Comparison of ENCODE assay signal across 1 cellular context in the genomic region with DNA sequence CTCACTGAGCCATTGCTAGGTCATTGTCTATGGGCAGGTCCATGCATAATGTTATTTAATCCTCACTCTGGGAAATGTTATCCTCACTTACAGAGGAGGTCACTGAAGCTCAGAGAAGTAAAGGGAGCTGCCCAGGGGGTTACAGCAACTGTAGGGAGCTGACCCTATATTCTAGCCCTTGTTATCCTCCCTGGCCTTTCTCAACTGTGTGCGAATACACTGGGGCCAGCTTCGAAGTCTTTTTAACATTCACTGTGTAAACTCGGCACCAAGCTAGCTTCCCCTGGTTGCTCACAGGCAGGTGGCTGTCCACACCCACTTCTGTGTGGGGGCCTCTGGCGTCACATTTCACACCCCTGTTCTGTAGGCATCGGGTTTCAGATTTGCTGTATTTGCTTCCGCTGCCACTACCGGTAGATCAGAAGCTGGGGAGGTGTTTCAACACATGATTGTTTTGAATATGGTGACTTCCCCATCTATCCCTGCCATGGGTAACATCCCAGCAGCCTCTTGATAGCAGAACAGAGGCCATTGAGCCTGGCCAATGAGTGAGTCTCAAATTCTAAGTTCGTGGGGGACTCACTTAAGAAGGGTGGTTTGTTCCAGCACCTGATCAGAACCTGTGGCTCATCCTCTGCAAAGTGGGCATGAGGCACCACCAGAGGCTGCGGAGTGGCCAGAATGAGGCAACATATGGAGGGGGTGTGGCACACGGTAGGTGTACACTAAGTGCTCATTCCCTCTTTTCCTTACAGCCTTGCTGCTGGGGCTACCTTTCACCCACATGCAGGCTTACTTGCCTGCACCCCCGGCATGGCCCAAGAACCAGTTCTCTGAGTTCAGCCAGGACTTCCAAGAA.
A peak's percentile ranks its signal among the peaks of the same experiment; 100 is the strongest.
TF ChIP-seq lines count a peak whose summit lies in the region.

No MANE protein-coding gene starts in this region.

TF ChIP-seq in K562, 482 proteins besides CTCF, POLR2A, EP300 and RAD21 (continued from another document and continues in another):
- 0 out of 2 replicates have a peak, but pooled peaks have one; percentile 35 for TF ChIP-seq ZNF175 (CRISPR knock-in tag; IDR thresholded peaks at IDR 0.05; ENCODE audit: low read depth)
- TF ChIP-seq PTBP1 (IDR thresholded peaks at IDR 0.05; ENCODE audit: low read depth, low read length): no peak
- TF ChIP-seq JUND (IDR thresholded peaks at IDR 0.05; ENCODE audit: borderline replicate concordance, low read depth, low read length): peak; percentile 56
- no peak for TF ChIP-seq JUND (tag; IDR thresholded peaks at IDR 0.05; ENCODE audit: borderline replicate concordance, low read depth, low read length)
- TF ChIP-seq SMARCE1 (IDR thresholded peaks at IDR 0.05): 0 out of 2 replicates have a peak, but pooled peaks have one; percentile 12
- TF ChIP-seq RUNX1 (IDR thresholded peaks at IDR 0.05; ENCODE audit: low read depth): no peak
- TF ChIP-seq DDX20 (tag; IDR thresholded peaks at IDR 0.05; ENCODE audit: low read depth): peak; percentile 74
- TF ChIP-seq ZNF586 (CRISPR knock-in tag; conservative IDR thresholded peaks at IDR 0.05): 0 out of 2 replicates have a peak, but pooled peaks have one; percentile 49
- TF ChIP-seq, protein P1, sequence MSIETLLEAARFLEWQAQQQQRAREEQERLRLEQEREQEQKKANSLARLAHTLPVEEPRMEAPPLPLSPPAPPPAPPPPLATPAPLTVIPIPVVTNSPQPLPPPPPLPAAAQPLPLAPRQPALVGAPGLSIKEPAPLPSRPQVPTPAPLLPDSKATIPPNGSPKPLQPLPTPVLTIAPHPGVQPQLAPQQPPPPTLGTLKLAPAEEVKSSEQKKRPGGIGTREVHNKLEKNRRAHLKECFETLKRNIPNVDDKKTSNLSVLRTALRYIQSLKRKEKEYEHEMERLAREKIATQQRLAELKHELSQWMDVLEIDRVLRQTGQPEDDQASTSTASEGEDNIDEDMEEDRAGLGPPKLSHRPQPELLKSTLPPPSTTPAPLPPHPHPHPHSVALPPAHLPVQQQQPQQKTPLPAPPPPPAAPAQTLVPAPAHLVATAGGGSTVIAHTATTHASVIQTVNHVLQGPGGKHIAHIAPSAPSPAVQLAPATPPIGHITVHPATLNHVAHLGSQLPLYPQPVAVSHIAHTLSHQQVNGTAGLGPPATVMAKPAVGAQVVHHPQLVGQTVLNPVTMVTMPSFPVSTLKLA (conservative IDR thresholded peaks at IDR 0.05): no peak
- no peak for TF ChIP-seq SIN3B (IDR thresholded peaks at IDR 0.05; ENCODE audit: low read depth)
- TF ChIP-seq ZNF124 (CRISPR knock-in tag; IDR thresholded peaks at IDR 0.05): no peak
- TF ChIP-seq ZNF436 (CRISPR knock-in tag; IDR thresholded peaks at IDR 0.05): no peak
- TF ChIP-seq RNF2 (IDR thresholded peaks at IDR 0.05): peak; percentile 57; the same call in 1 of the 2 replicates
- TF ChIP-seq, protein P2, sequence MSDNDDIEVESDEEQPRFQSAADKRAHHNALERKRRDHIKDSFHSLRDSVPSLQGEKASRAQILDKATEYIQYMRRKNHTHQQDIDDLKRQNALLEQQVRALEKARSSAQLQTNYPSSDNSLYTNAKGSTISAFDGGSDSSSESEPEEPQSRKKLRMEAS (CRISPR knock-in tag; IDR thresholded peaks at IDR 0.05): peak; percentile 65; the same call in 1 of the 2 replicates
- no peak for TF ChIP-seq MXI1 (IDR thresholded peaks at IDR 0.05; ENCODE audit: low read depth, low read length)
- TF ChIP-seq CREM (IDR thresholded peaks at IDR 0.05; ENCODE audit: low read depth): peak; percentile 77
- TF ChIP-seq, protein P3, sequence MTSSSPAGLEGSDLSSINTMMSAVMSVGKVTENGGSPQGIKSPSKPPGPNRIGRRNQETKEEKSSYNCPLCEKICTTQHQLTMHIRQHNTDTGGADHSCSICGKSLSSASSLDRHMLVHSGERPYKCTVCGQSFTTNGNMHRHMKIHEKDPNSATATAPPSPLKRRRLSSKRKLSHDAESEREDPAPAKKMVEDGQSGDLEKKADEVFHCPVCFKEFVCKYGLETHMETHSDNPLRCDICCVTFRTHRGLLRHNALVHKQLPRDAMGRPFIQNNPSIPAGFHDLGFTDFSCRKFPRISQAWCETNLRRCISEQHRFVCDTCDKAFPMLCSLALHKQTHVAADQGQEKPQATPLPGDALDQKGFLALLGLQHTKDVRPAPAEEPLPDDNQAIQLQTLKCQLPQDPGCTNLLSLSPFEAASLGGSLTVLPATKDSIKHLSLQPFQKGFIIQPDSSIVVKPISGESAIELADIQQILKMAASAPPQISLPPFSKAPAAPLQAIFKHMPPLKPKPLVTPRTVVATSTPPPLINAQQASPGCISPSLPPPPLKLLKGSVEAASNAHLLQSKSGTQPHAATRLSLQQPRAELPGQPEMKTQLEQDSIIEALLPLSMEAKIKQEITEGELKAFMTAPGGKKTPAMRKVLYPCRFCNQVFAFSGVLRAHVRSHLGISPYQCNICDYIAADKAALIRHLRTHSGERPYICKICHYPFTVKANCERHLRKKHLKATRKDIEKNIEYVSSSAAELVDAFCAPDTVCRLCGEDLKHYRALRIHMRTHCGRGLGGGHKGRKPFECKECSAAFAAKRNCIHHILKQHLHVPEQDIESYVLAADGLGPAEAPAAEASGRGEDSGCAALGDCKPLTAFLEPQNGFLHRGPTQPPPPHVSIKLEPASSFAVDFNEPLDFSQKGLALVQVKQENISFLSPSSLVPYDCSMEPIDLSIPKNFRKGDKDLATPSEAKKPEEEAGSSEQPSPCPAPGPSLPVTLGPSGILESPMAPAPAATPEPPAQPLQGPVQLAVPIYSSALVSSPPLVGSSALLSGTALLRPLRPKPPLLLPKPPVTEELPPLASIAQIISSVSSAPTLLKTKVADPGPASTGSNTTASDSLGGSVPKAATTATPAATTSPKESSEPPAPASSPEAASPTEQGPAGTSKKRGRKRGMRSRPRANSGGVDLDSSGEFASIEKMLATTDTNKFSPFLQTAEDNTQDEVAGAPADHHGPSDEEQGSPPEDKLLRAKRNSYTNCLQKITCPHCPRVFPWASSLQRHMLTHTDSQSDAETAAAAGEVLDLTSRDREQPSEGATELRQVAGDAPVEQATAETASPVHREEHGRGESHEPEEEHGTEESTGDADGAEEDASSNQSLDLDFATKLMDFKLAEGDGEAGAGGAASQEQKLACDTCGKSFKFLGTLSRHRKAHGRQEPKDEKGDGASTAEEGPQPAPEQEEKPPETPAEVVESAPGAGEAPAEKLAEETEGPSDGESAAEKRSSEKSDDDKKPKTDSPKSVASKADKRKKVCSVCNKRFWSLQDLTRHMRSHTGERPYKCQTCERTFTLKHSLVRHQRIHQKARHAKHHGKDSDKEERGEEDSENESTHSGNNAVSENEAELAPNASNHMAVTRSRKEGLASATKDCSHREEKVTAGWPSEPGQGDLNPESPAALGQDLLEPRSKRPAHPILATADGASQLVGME (CRISPR knock-in tag; IDR thresholded peaks at IDR 0.05): 0 out of 2 replicates have a peak, but pooled peaks have one; percentile 55
- TF ChIP-seq CBFA2T3 (IDR thresholded peaks at IDR 0.05): no peak
- TF ChIP-seq ZNF778 (CRISPR knock-in tag; IDR thresholded peaks at IDR 0.05): no peak
- no peak for TF ChIP-seq ATF1 (CRISPR knock-in tag; IDR thresholded peaks at IDR 0.05)
- TF ChIP-seq ATF1 (tag; IDR thresholded peaks at IDR 0.05): peak; percentile 69
- TF ChIP-seq CBX8 (IDR thresholded peaks at IDR 0.05; ENCODE audit: borderline replicate concordance, extremely low read depth, low read depth, low read length, poor library complexity, severe bottlenecking): no peak
- TF ChIP-seq NR2C2 (CRISPR knock-in tag; IDR thresholded peaks at IDR 0.05): no peak
- peak; percentile 69; the same call in 1 of the 2 replicates for TF ChIP-seq NR2C2 (tag; IDR thresholded peaks at IDR 0.05)
- TF ChIP-seq, protein P4, sequence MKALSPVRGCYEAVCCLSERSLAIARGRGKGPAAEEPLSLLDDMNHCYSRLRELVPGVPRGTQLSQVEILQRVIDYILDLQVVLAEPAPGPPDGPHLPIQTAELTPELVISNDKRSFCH (CRISPR knock-in tag; IDR thresholded peaks at IDR 0.05): no peak; the same call in 1 of the 2 replicates
- TF ChIP-seq, protein P4 (tag; IDR thresholded peaks at IDR 0.05): peak; percentile 82
- TF ChIP-seq, protein P5, sequence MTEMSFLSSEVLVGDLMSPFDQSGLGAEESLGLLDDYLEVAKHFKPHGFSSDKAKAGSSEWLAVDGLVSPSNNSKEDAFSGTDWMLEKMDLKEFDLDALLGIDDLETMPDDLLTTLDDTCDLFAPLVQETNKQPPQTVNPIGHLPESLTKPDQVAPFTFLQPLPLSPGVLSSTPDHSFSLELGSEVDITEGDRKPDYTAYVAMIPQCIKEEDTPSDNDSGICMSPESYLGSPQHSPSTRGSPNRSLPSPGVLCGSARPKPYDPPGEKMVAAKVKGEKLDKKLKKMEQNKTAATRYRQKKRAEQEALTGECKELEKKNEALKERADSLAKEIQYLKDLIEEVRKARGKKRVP (CRISPR knock-in tag; IDR thresholded peaks at IDR 0.05): peak; percentile 47; the same call in 1 of the 2 replicates
- peak; percentile 78 for TF ChIP-seq PTRF (tag; IDR thresholded peaks at IDR 0.05)
- TF ChIP-seq ZNF431 (CRISPR knock-in tag; IDR thresholded peaks at IDR 0.05): no peak
- TF ChIP-seq, protein P6, sequence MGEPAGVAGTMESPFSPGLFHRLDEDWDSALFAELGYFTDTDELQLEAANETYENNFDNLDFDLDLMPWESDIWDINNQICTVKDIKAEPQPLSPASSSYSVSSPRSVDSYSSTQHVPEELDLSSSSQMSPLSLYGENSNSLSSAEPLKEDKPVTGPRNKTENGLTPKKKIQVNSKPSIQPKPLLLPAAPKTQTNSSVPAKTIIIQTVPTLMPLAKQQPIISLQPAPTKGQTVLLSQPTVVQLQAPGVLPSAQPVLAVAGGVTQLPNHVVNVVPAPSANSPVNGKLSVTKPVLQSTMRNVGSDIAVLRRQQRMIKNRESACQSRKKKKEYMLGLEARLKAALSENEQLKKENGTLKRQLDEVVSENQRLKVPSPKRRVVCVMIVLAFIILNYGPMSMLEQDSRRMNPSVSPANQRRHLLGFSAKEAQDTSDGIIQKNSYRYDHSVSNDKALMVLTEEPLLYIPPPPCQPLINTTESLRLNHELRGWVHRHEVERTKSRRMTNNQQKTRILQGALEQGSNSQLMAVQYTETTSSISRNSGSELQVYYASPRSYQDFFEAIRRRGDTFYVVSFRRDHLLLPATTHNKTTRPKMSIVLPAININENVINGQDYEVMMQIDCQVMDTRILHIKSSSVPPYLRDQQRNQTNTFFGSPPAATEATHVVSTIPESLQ (CRISPR knock-in tag; IDR thresholded peaks at IDR 0.05): no peak
- TF ChIP-seq L3MBTL2 (IDR thresholded peaks at IDR 0.05): peak; percentile 92
- TF ChIP-seq DMBX1 (CRISPR knock-in tag; IDR thresholded peaks at IDR 0.05; ENCODE audit: borderline replicate concordance): peak; percentile 84
- TF ChIP-seq MECOM (CRISPR knock-in tag; IDR thresholded peaks at IDR 0.05): 0 out of 2 replicates have a peak, but pooled peaks have one; percentile 36
- TF ChIP-seq MIER1 (IDR thresholded peaks at IDR 0.05; ENCODE audit: low read depth): no peak
- TF ChIP-seq, protein P7, sequence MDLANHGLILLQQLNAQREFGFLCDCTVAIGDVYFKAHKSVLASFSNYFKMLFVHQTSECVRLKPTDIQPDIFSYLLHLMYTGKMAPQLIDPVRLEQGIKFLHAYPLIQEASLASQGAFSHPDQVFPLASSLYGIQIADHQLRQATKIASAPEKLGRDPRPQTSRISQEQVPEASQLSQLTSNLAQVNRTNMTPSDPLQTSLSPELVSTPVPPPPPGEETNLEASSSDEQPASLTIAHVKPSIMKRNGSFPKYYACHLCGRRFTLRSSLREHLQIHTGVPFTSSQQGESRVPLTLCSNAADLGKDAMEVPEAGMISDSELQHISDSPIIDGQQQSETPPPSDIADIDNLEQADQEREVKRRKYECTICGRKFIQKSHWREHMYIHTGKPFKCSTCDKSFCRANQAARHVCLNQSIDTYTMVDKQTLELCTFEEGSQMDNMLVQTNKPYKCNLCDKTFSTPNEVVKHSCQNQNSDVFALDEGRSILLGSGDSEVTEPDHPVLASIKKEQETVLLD (IDR thresholded peaks at IDR 0.05): no peak
- TF ChIP-seq ZNF239 (CRISPR knock-in tag; IDR thresholded peaks at IDR 0.05): peak; percentile 66; the same call in 1 of the 2 replicates
- TF ChIP-seq, protein P8, sequence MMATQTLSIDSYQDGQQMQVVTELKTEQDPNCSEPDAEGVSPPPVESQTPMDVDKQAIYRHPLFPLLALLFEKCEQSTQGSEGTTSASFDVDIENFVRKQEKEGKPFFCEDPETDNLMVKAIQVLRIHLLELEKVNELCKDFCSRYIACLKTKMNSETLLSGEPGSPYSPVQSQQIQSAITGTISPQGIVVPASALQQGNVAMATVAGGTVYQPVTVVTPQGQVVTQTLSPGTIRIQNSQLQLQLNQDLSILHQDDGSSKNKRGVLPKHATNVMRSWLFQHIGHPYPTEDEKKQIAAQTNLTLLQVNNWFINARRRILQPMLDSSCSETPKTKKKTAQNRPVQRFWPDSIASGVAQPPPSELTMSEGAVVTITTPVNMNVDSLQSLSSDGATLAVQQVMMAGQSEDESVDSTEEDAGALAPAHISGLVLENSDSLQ (IDR thresholded peaks at IDR 0.05): no peak
- TF ChIP-seq ETV1 (tag; conservative IDR thresholded peaks at IDR 0.05; ENCODE audit: low read depth): peak; percentile 41; the same call in 1 of the 2 replicates
- TF ChIP-seq, protein P9, sequence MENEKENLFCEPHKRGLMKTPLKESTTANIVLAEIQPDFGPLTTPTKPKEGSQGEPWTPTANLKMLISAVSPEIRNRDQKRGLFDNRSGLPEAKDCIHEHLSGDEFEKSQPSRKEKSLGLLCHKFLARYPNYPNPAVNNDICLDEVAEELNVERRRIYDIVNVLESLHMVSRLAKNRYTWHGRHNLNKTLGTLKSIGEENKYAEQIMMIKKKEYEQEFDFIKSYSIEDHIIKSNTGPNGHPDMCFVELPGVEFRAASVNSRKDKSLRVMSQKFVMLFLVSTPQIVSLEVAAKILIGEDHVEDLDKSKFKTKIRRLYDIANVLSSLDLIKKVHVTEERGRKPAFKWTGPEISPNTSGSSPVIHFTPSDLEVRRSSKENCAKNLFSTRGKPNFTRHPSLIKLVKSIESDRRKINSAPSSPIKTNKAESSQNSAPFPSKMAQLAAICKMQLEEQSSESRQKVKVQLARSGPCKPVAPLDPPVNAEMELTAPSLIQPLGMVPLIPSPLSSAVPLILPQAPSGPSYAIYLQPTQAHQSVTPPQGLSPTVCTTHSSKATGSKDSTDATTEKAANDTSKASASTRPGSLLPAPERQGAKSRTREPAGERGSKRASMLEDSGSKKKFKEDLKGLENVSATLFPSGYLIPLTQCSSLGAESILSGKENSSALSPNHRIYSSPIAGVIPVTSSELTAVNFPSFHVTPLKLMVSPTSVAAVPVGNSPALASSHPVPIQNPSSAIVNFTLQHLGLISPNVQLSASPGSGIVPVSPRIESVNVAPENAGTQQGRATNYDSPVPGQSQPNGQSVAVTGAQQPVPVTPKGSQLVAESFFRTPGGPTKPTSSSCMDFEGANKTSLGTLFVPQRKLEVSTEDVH (IDR thresholded peaks at IDR 0.05; ENCODE audit: low read depth, partially characterized antibody): peak; percentile 28
- TF ChIP-seq, protein P10, sequence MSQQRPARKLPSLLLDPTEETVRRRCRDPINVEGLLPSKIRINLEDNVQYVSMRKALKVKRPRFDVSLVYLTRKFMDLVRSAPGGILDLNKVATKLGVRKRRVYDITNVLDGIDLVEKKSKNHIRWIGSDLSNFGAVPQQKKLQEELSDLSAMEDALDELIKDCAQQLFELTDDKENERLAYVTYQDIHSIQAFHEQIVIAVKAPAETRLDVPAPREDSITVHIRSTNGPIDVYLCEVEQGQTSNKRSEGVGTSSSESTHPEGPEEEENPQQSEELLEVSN (IDR thresholded peaks at IDR 0.05; ENCODE audit: borderline replicate concordance in 1 of 2, extremely low read depth in 1 of 2, insufficient read depth in 1 of 2, insufficient read length in 1 of 2, low read depth in 1 of 2, low read length in 1 of 2, poor library complexity in 1 of 2, severe bottlenecking in 1 of 2): peak; percentile 56 to 78
- peak; percentile 50; the same call in 1 of the 2 replicates for TF ChIP-seq CREB1 (IDR thresholded peaks at IDR 0.05)
- TF ChIP-seq CREB1 (CRISPR knock-in tag; IDR thresholded peaks at IDR 0.05): 0 out of 2 replicates have a peak, but pooled peaks have one; percentile 49
